In genomic region chr9:113520109-113520642, GRCh38 we compare ENCODE assay signal across 9 cellular contexts. TPM values are rescaled to one million over a fixed set of nuclear protein-coding genes. Genes with fewer than 3 reads are reported as not detected.
DNase-seq lines count a peak whose midpoint lies in the region; ATAC-seq and TF ChIP-seq lines count a peak whose summit lies in the region.
"Had no signal": no experiment of that assay in that cellular context is flagged by ENCODE, and none has a peak within 500 bp of the region (broad histone marks: within the 10 kb centered on the region; RNA-seq: fewer than 3 reads in every experiment).

No MANE protein-coding gene starts in this region.

- POLR2A ChIA-PET in activated CD8-positive, alpha-beta T cell treated with anti-CD3 and anti-CD28 coated beads for 36 hours (lab: Charles Lee): interaction anchor here (0.6 to 1.4 kb wide), 5 partner anchors 20 to 114 kb away, joined by 3 to 5 read pairs (median 4); no protein-coding TSS in a partner anchor

- peak; percentile 77 for DNase-seq in activated CD8-positive, alpha-beta T cell treated with anti-CD3 and anti-CD28 coated beads for 36 hours
- peak; percentile 41 for DNase-seq in epithelial cell of prostate (ENCODE audit: low read depth, low spot score)
- peak; percentile 60 for DNase-seq in stimulated activated CD4-positive, alpha-beta T cell treated with anti-CD3 and anti-CD28 coated beads, Interleukin-4, amount 100 ng/mL, for 24 hours
- DNase-seq in ecto neural progenitor cell (ENCODE audit: low spot score): no peak
- no peak for DNase-seq in NCI-H1436 treated with DMSO at 0.1 percent for 48 hours (lab: John Stamatoyannopoulos, UW)
- no peak for DNase-seq in NCI-H2081 (lab: John Stamatoyannopoulos, UW)

- no peak for TF ChIP-seq CTCF in activated CD8-positive, alpha-beta T cell treated with anti-CD3 and anti-CD28 coated beads for 36 hours (IDR thresholded peaks at IDR 0.05)

- H3K27ac Mint-ChIP-seq in activated CD8-positive, alpha-beta T cell treated with anti-CD3 and anti-CD28 coated beads for 36 hours: peak overlapping the region; percentile 94

- intact Hi-C loops in activated CD8-positive, alpha-beta T cell treated with anti-CD3 and anti-CD28 coated beads for 36 hours (cut with micrococcal nuclease): no loop called here

- CTCF ChIA-PET in activated CD8-positive, alpha-beta T cell treated with anti-CD3 and anti-CD28 coated beads for 36 hours (lab: Charles Lee): interaction anchor here (0.9 to 4.4 kb wide), 6 partner anchors 59 to 138 kb away, joined by 3 to 18 read pairs (median 4); no protein-coding TSS in a partner anchor

- peaks cover 85% of the 10 kb centered on the region for H3K4me1 Mint-ChIP-seq in activated CD8-positive, alpha-beta T cell treated with anti-CD3 and anti-CD28 coated beads for 36 hours (ENCODE audit: low read depth)

- peak overlapping the region; percentile 58 for H3K27ac ChIP-seq in epithelial cell of prostate
- H3K27ac ChIP-seq: cardiac muscle cell had no signal

- no peaks in the 10 kb centered on the region for H3K27me3 Mint-ChIP-seq in activated CD8-positive, alpha-beta T cell treated with anti-CD3 and anti-CD28 coated beads for 36 hours

- ATAC-seq in GM21786 (IDR thresholded peaks at IDR 0.05; ENCODE audit: unreplicated experiment) (peak; percentile 21), HG03342 (IDR thresholded peaks at IDR 0.05; ENCODE audit: unreplicated experiment) (no peak)
- ATAC-seq in activated CD8-positive, alpha-beta T cell treated with anti-CD3 and anti-CD28 coated beads for 36 hours: peak; percentile 40

- no peaks in the 10 kb centered on the region for H3K9me3 Mint-ChIP-seq in activated CD8-positive, alpha-beta T cell treated with anti-CD3 and anti-CD28 coated beads for 36 hours

- H3K36me3 Mint-ChIP-seq in activated CD8-positive, alpha-beta T cell treated with anti-CD3 and anti-CD28 coated beads for 36 hours (ENCODE audit: low read depth): peaks cover 64% of the 10 kb centered on the region

- H3K4me3 Mint-ChIP-seq in activated CD8-positive, alpha-beta T cell treated with anti-CD3 and anti-CD28 coated beads for 36 hours: peak overlapping the region; percentile 95

RNA-seq across cellular contexts. Expression of gene RGS3, which starts 56.6 kb away (rescaled TPM):
- total RNA-seq in activated CD8-positive, alpha-beta T cell treated with anti-CD3 and anti-CD28 coated beads for 36 hours: 10 to 100 TPM; 51.0 to 51.5 TPM

Comparison
In these comparisons a context has a peak if more than half of its experiments do, and no peak if none do; other contexts are left out.
1. DNase-seq: peak in activated CD8-positive, alpha-beta T cell treated with anti-CD3 and anti-CD28 coated beads for 36 hours (single experiment), epithelial cell of prostate (single experiment) and stimulated activated CD4-positive, alpha-beta T cell treated with anti-CD3 and anti-CD28 coated beads, Interleukin-4, amount 100 ng/mL, for 24 hours (single experiment); none in ecto neural progenitor cell (single experiment), NCI-H1436 treated with DMSO at 0.1 percent for 48 hours (single experiment) and NCI-H2081 (0 of 2).